In genomic region chr2:100262555-100263320, GRCh38 we compare ENCODE assay signal across 8 cellular contexts. TPM values are rescaled to one million over a fixed set of nuclear protein-coding genes. Genes with fewer than 3 reads are reported as not detected.
DNase-seq lines count a peak whose midpoint lies in the region; ATAC-seq and TF ChIP-seq lines count a peak whose summit lies in the region.

No MANE protein-coding gene starts in this region.

- WGBS in right lobe of liver (ENCODE audit: insufficient coverage, low coverage, low lambda C conversion rate, missing lambda C conversion rate) = 25% methylated on average over 6 of the region's 13 CpGs

- H3K27ac ChIP-seq in right lobe of liver = no peak overlapping the region

- H3K9me3 ChIP-seq in right lobe of liver = no peaks in the 10 kb centered on the region

- H3K9me3 Mint-ChIP-seq in activated CD4-positive, alpha-beta T cell treated with anti-CD3 and anti-CD28 coated beads, Interleukin-2, amount 10 ng/mL, durations not matched to agents 24 days and 14 days = no peaks in the 10 kb centered on the region

- no peaks in the 10 kb centered on the region for H3K36me3 Mint-ChIP-seq in activated CD4-positive, alpha-beta T cell treated with anti-CD3 and anti-CD28 coated beads, Interleukin-2, amount 10 ng/mL, durations not matched to agents 24 days and 14 days (ENCODE audit: low read depth)

- H3K4me1 Mint-ChIP-seq in activated CD4-positive, alpha-beta T cell treated with anti-CD3 and anti-CD28 coated beads, Interleukin-2, amount 10 ng/mL, durations not matched to agents 24 days and 14 days = peaks cover 2% of the 10 kb centered on the region

- H3K27me3 ChIP-seq in right lobe of liver = no peaks in the 10 kb centered on the region

- DNase-seq in Ammon's horn (ENCODE audit: low spot score) (peak; percentile 76), NCI-H2081 (lab: John Stamatoyannopoulos, UW) (peak; percentile 62 to 64), dermis blood vessel endothelial cell (peak; percentile 68), right lobe of liver (peak; percentile 71 to 78 (median 74)), OCI-M2 (lab: John Stamatoyannopoulos, UW; ENCODE audit: unreplicated experiment) (no peak)
- DNase-seq in activated CD4-positive, alpha-beta T cell treated with anti-CD3 and anti-CD28 coated beads, Interleukin-2, amount 10 ng/mL, durations not matched to agents 24 days and 14 days = peak; percentile 87
- peak; percentile 51 for DNase-seq in stimulated activated CD8-positive, alpha-beta memory T cell treated with anti-CD3 and anti-CD28 coated beads, Interleukin-12 subunit alpha, Interleukin-12 subunit beta, amount 100 ng/mL, for 1 hour (ENCODE audit: low read depth)

- H3K27ac Mint-ChIP-seq in activated CD4-positive, alpha-beta T cell treated with anti-CD3 and anti-CD28 coated beads, Interleukin-2, amount 10 ng/mL, durations not matched to agents 24 days and 14 days = no peak overlapping the region

- H3K4me1 ChIP-seq in right lobe of liver = no peaks in the 10 kb centered on the region

- no peak overlapping the region for H3K4me3 Mint-ChIP-seq in activated CD4-positive, alpha-beta T cell treated with anti-CD3 and anti-CD28 coated beads, Interleukin-2, amount 10 ng/mL, durations not matched to agents 24 days and 14 days

- peak; percentile 94 to 98 (median 96) for TF ChIP-seq CTCF in right lobe of liver (IDR thresholded peaks at IDR 0.05)

- TF ChIP-seq POLR2A in right lobe of liver (IDR thresholded peaks at IDR 0.05) = no peak

- peak; percentile 49 for ATAC-seq in GM18907 (IDR thresholded peaks at IDR 0.05; ENCODE audit: unreplicated experiment)
- ATAC-seq in right lobe of liver = peak; percentile 84 to 89 (median 86)

- no peak overlapping the region for H3K4me3 ChIP-seq in right lobe of liver

- peaks cover 2% of the 10 kb centered on the region for H3K27me3 Mint-ChIP-seq in activated CD4-positive, alpha-beta T cell treated with anti-CD3 and anti-CD28 coated beads, Interleukin-2, amount 10 ng/mL, durations not matched to agents 24 days and 14 days

- no peaks in the 10 kb centered on the region for H3K36me3 ChIP-seq in right lobe of liver

- intact Hi-C loops in activated CD4-positive, alpha-beta T cell treated with anti-CD3 and anti-CD28 coated beads, Interleukin-2, amount 10 ng/mL, durations not matched to agents 24 days and 14 days (cut with micrococcal nuclease) = loop anchor here (1.0 kb wide), 1 partner anchor 119 kb away; no protein-coding TSS in a partner anchor
- intact Hi-C loops in right lobe of liver (cut with DNase I) = no loop called here

RNA-seq across cellular contexts. Expression of gene LONRF2, which starts 59.6 kb away (rescaled TPM):
- 0.23 and 0.28 TPM in 2 replicates for total RNA-seq in activated CD4-positive, alpha-beta T cell treated with anti-CD3 and anti-CD28 coated beads, Interleukin-2, amount 10 ng/mL, durations not matched to agents 24 days and 14 days
- total RNA-seq in dermis blood vessel endothelial cell = under 0.01 TPM in 1 of 2 replicates, not detected in the other
- total RNA-seq in right lobe of liver = 1 to 10 TPM in 5 of 6 experiments, under 1 TPM in 1; 0.51 to 2.5 (median 1.7) TPM
